12 cellular contexts compared by ENCODE assay signal in the genomic region with DNA sequence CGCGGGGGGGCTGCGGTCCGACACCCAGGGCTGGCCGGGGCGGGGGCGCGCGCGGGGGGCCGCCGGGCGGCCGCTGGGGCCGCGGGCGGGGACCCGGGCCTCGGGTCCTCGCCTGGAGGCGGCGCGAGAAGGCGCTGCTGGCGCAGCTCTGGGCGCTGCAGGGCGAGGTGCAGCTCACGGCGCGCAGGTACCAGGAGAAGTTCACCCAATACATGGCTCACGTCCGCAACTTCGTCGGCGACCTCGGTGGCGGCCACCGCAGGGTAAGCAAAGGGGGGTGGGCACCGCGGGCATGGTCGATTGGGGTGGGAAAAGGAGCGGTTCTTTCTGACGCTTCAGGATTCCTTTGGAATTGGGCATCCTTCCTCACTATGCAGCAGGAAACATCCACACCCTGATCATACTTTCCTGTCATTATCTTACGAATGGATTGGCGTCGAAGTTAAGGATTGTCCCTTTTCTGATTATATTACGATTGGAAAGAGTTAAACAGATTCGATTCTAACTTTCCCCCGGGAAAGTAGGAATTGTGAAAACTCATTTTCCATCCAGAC. TPM values are rescaled to one million over a fixed set of nuclear protein-coding genes. Genes with fewer than 3 reads are reported as not detected.
DNase-seq lines count a peak whose midpoint lies in the region; ATAC-seq and TF ChIP-seq lines count a peak whose summit lies in the region.
"Had no signal": no experiment of that assay in that cellular context is flagged by ENCODE, and none has a peak within 500 bp of the region (broad histone marks: within the 10 kb centered on the region; RNA-seq: fewer than 3 reads in every experiment).

No MANE protein-coding gene starts in this region.

- no peak overlapping the region for H3K9ac ChIP-seq in parathyroid adenoma

- TF ChIP-seq EP300 in gastroesophageal sphincter (IDR thresholded peaks at IDR 0.05): no peak

- peak overlapping the region; percentile 57 for H3K4me3 ChIP-seq in left ventricle myocardium inferior
- peak overlapping the region; percentile 50 to 68 for H3K4me3 ChIP-seq in gastroesophageal sphincter
- peak overlapping the region; percentile 5 for H3K4me3 ChIP-seq in parathyroid adenoma (ENCODE audit: low read depth, low read length)

- H3K27ac ChIP-seq in left ventricle myocardium inferior (replicated peaks) (no peak overlapping the region), gastroesophageal sphincter (peak overlapping the region; percentile 71 to 90 (median 86)), parathyroid adenoma (no peak overlapping the region)

- TF ChIP-seq CTCF in left ventricle myocardium inferior (IDR thresholded peaks at IDR 0.05; ENCODE audit: borderline replicate concordance) (no peak), gastroesophageal sphincter (IDR thresholded peaks at IDR 0.05) (no peak), parathyroid adenoma (IDR thresholded peaks at IDR 0.05) (no peak)

- H3K4me1 ChIP-seq in left ventricle myocardium inferior (peaks cover 23% of the 10 kb centered on the region), gastroesophageal sphincter (peaks cover 0 to 58% (median 0%) of the 10 kb centered on the region in 3 donors), parathyroid adenoma (no peaks in the 10 kb centered on the region)

- intact Hi-C loops in left ventricle myocardium inferior (cut with micrococcal nuclease) (no loop called here), Right ventricle myocardium superior (cut with DNase I) (no loop called here)

- H3K9me3 ChIP-seq in left ventricle myocardium inferior (replicated peaks) (no peaks in the 10 kb centered on the region), gastroesophageal sphincter (no peaks in the 10 kb centered on the region), parathyroid adenoma (ENCODE audit: control insufficient read depth, low read length) (no peaks in the 10 kb centered on the region)

- no peaks in the 10 kb centered on the region for H3K79me2 ChIP-seq in parathyroid adenoma

- DNase-seq in left ventricle myocardium inferior (no peak), Right ventricle myocardium superior (no peak)
- DNase-seq in stimulated activated CD4-positive, alpha-beta T cell treated with anti-CD3 and anti-CD28 coated beads, Interleukin-2, amount 100 ng/mL, for 48 hours: no peak
- DNase-seq: activated CD4-positive, alpha-beta T cell treated with anti-CD3 and anti-CD28 coated beads, Interleukin-2, amount 10 ng/mL, durations not matched to agents 24 days and 14 days; activated naive CD8-positive, alpha-beta T cell treated with anti-CD3 and anti-CD28 coated beads, Interleukin-2, amount 50 U/mL, for 24 hours; NCI-H1092; SHP77 treated with DMSO at 0.1 percent for 48 hours had no signal

- no peak for ATAC-seq in Right ventricle myocardium superior (ENCODE audit: poor library complexity)
- peak; percentile 40 for ATAC-seq in gastroesophageal sphincter
- ATAC-seq in GM18873 (IDR thresholded peaks at IDR 0.05; ENCODE audit: low FRiP score, unreplicated experiment): no peak
- no peak for ATAC-seq in GM19395 (IDR thresholded peaks at IDR 0.05; ENCODE audit: unreplicated experiment)
- ATAC-seq in GM21737 (IDR thresholded peaks at IDR 0.05; ENCODE audit: unreplicated experiment): no peak
- ATAC-seq: activated naive CD8-positive, alpha-beta T cell treated with anti-CD3 and anti-CD28 coated beads, Interleukin-2, amount 50 U/mL, for 24 hours had no signal

- peak overlapping the region; percentile 57 for H3K4me2 ChIP-seq in parathyroid adenoma (ENCODE audit: low read length)

- H2AFZ ChIP-seq in parathyroid adenoma: no peak overlapping the region

- H3K27me3 ChIP-seq in left ventricle myocardium inferior (ENCODE audit: low read depth): peaks cover 72% of the 10 kb centered on the region
- peaks cover 4% of the 10 kb centered on the region for H3K27me3 ChIP-seq in gastroesophageal sphincter
- no peaks in the 10 kb centered on the region for H3K27me3 ChIP-seq in parathyroid adenoma (ENCODE audit: control insufficient read depth, insufficient read depth, low read length)

- H3K36me3 ChIP-seq in left ventricle myocardium inferior: no peaks in the 10 kb centered on the region
- H3K36me3 ChIP-seq in gastroesophageal sphincter: no peaks in the 10 kb centered on the region
- no peaks in the 10 kb centered on the region for H3K36me3 ChIP-seq in parathyroid adenoma (ENCODE audit: control insufficient read depth, insufficient read depth, low read length)

- WGBS in gastroesophageal sphincter (ENCODE audit: low coverage in 1 of 2), 2 donors: 0 to 2% methylated on average over 6 to 14 of the region's 49 CpGs

- TF ChIP-seq POLR2A in gastroesophageal sphincter (IDR thresholded peaks at IDR 0.05): no peak

RNA-seq across cellular contexts. Expression of gene PDZRN4, which starts 0.8 kb away (rescaled TPM):
- total RNA-seq in left ventricle myocardium inferior (0.14 TPM), Right ventricle myocardium superior (not detected), gastroesophageal sphincter (10 to 100 TPM; 32.0 to 87.8 (median 50.8) TPM)
- total RNA-seq: activated CD4-positive, alpha-beta T cell treated with anti-CD3 and anti-CD28 coated beads, Interleukin-2, amount 10 ng/mL, durations not matched to agents 24 days and 14 days had no signal

Comparison
In these comparisons a context has a peak if more than half of its experiments do, and no peak if none do; other contexts are left out.
1. H3K27ac ChIP-seq: peak in gastroesophageal sphincter (4 of 4); none in left ventricle myocardium inferior (single experiment) and parathyroid adenoma (single experiment).
2. H3K4me3 ChIP-seq: peak in every context shown above with its lines; median percentile 59 in gastroesophageal sphincter; 57 in left ventricle myocardium inferior; 5 in parathyroid adenoma.
3. RNA of gene PDZRN4, which starts 0.8 kb away (total RNA-seq): 32.0 to 87.8 TPM in gastroesophageal sphincter; 0.14 TPM in left ventricle myocardium inferior (single experiment) and not detected in Right ventricle myocardium superior (single experiment); every median in the first group is over 10 times any median in the second.